In the genomic region with DNA sequence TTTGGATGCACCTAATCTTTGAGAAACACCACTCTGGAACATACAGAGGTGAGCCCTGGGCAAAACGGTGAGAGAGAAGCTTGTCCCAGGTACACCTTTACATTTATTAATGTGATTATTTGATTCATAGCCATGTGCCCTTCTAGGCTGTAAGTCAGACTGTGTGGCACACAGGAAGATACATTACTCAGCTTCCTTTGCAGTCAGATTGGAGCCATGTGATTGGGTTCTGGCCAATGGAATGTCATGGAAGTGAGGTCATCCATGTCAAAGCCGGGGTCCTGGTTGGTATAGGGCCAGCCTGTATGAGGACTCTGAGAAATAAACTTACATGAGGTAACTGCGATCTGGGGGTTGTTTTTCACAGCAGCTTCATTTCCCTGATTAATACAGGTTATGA, we compare ENCODE assay signal across 17 cellular contexts.
DNase-seq lines count a peak whose midpoint lies in the region; ATAC-seq, FAIRE-seq and TF ChIP-seq lines count a peak whose summit lies in the region.
"Had no signal": no experiment of that assay in that cellular context is flagged by ENCODE, and none has a peak within 500 bp of the region (broad histone marks: within the 10 kb centered on the region; RNA-seq: fewer than 3 reads in every experiment).

No MANE protein-coding gene starts in this region.

- peak; percentile 3 for DNase-seq in activated CD8-positive, alpha-beta T cell treated with anti-CD3 and anti-CD28 coated beads for 36 hours
- DNase-seq in activated CD8-positive, alpha-beta T cell treated with anti-CD3 and anti-CD28 coated beads, Interleukin-2, amount 10 ng/mL, durations not matched to agents 7 days and 5 days = no peak
- DNase-seq in SW 1271 (lab: John Stamatoyannopoulos, UW) = peak; percentile 14 to 41
- DNase-seq in fibroblast of the aortic adventitia (ENCODE audit: low read depth) = peak; percentile 50
- DNase-seq in urothelium cell line (ENCODE audit: low spot score) = peak; percentile 20
- DNase-seq in T-helper 17 cell = no peak
- no peak for DNase-seq in OCI-M1 (lab: John Stamatoyannopoulos, UW)
- DNase-seq: activated CD4-positive, alpha-beta T cell treated with anti-CD3 and anti-CD28 coated beads, Interleukin-2, amount 50 U/mL, for 48 hours; activated effector memory CD4-positive, alpha-beta T cell treated with anti-CD3 and anti-CD28 coated beads, Interleukin-2, amount 50 U/mL, for 16 hours; lower lobe of right lung; PC-9; substantia nigra; T-helper 2 cell had no signal

- H3K27ac Mint-ChIP-seq in activated CD8-positive, alpha-beta T cell treated with anti-CD3 and anti-CD28 coated beads for 36 hours = no peak overlapping the region
- H3K27ac Mint-ChIP-seq in activated CD8-positive, alpha-beta T cell treated with anti-CD3 and anti-CD28 coated beads, Interleukin-2, amount 10 ng/mL, durations not matched to agents 7 days and 5 days = no peak overlapping the region
- H3K27ac Mint-ChIP-seq in T-helper 17 cell = no peak overlapping the region

- intact Hi-C loops in activated CD8-positive, alpha-beta T cell treated with anti-CD3 and anti-CD28 coated beads for 36 hours (cut with micrococcal nuclease) = no loop called here

- CTCF ChIA-PET in activated CD8-positive, alpha-beta T cell treated with anti-CD3 and anti-CD28 coated beads for 36 hours (lab: Charles Lee) = no interaction called here
- CTCF ChIA-PET in activated CD8-positive, alpha-beta T cell treated with anti-CD3 and anti-CD28 coated beads, Interleukin-2, amount 10 ng/mL, durations not matched to agents 7 days and 5 days (lab: Charles Lee) = no interaction called here

- no peaks in the 10 kb centered on the region for H3K36me3 Mint-ChIP-seq in activated CD8-positive, alpha-beta T cell treated with anti-CD3 and anti-CD28 coated beads for 36 hours (ENCODE audit: low read depth)
- H3K36me3 Mint-ChIP-seq in activated CD8-positive, alpha-beta T cell treated with anti-CD3 and anti-CD28 coated beads, Interleukin-2, amount 10 ng/mL, durations not matched to agents 7 days and 5 days (ENCODE audit: low read depth) = no peaks in the 10 kb centered on the region
- no peaks in the 10 kb centered on the region for H3K36me3 Mint-ChIP-seq in T-helper 17 cell (ENCODE audit: low read depth)

- H3K4me1 Mint-ChIP-seq in activated CD8-positive, alpha-beta T cell treated with anti-CD3 and anti-CD28 coated beads for 36 hours (ENCODE audit: low read depth) = peaks cover 16% of the 10 kb centered on the region
- peaks cover 13% of the 10 kb centered on the region for H3K4me1 Mint-ChIP-seq in activated CD8-positive, alpha-beta T cell treated with anti-CD3 and anti-CD28 coated beads, Interleukin-2, amount 10 ng/mL, durations not matched to agents 7 days and 5 days (ENCODE audit: low read depth)
- H3K4me1 Mint-ChIP-seq in T-helper 17 cell = peaks cover 2% of the 10 kb centered on the region

- no peak overlapping the region for H3K4me3 Mint-ChIP-seq in activated CD8-positive, alpha-beta T cell treated with anti-CD3 and anti-CD28 coated beads for 36 hours
- no peak overlapping the region for H3K4me3 Mint-ChIP-seq in activated CD8-positive, alpha-beta T cell treated with anti-CD3 and anti-CD28 coated beads, Interleukin-2, amount 10 ng/mL, durations not matched to agents 7 days and 5 days
- no peak overlapping the region for H3K4me3 Mint-ChIP-seq in T-helper 17 cell
- H3K4me3 Mint-ChIP-seq: neural progenitor cell had no signal

- no peak overlapping the region for H3K4me3 ChIP-seq in fibroblast of the aortic adventitia (ENCODE audit: low read depth, low read length)
- H3K4me3 ChIP-seq: A549, lower lobe of right lung, neural progenitor cell, PC-9 had no signal

- H3K9me3 ChIP-seq in T-helper 17 cell (ENCODE audit: control insufficient read depth, low read length, poor library complexity, severe bottlenecking) = no peaks in the 10 kb centered on the region
- H3K9me3 ChIP-seq: A549, lower lobe of right lung had no signal

- POLR2A ChIA-PET in activated CD8-positive, alpha-beta T cell treated with anti-CD3 and anti-CD28 coated beads for 36 hours (lab: Charles Lee) = no interaction called here
- POLR2A ChIA-PET in activated CD8-positive, alpha-beta T cell treated with anti-CD3 and anti-CD28 coated beads, Interleukin-2, amount 10 ng/mL, durations not matched to agents 7 days and 5 days (lab: Charles Lee) = no interaction called here

- ATAC-seq in activated CD8-positive, alpha-beta T cell treated with anti-CD3 and anti-CD28 coated beads for 36 hours = no peak
- no peak for ATAC-seq in activated CD8-positive, alpha-beta T cell treated with anti-CD3 and anti-CD28 coated beads, Interleukin-2, amount 10 ng/mL, durations not matched to agents 7 days and 5 days
- ATAC-seq in GM21529 (IDR thresholded peaks at IDR 0.05; ENCODE audit: unreplicated experiment) (no peak), T-helper 17 cell (no peak)
- ATAC-seq: A549, HCT116, lower lobe of right lung had no signal

- H3K27me3 Mint-ChIP-seq in activated CD8-positive, alpha-beta T cell treated with anti-CD3 and anti-CD28 coated beads for 36 hours = no peaks in the 10 kb centered on the region
- peaks cover 2% of the 10 kb centered on the region for H3K27me3 Mint-ChIP-seq in activated CD8-positive, alpha-beta T cell treated with anti-CD3 and anti-CD28 coated beads, Interleukin-2, amount 10 ng/mL, durations not matched to agents 7 days and 5 days (ENCODE audit: low read depth)
- peaks cover 9% of the 10 kb centered on the region for H3K27me3 Mint-ChIP-seq in T-helper 17 cell

- no peaks in the 10 kb centered on the region for H3K9me3 Mint-ChIP-seq in activated CD8-positive, alpha-beta T cell treated with anti-CD3 and anti-CD28 coated beads for 36 hours
- no peaks in the 10 kb centered on the region for H3K9me3 Mint-ChIP-seq in activated CD8-positive, alpha-beta T cell treated with anti-CD3 and anti-CD28 coated beads, Interleukin-2, amount 10 ng/mL, durations not matched to agents 7 days and 5 days (ENCODE audit: insufficient read depth)

- no peak for TF ChIP-seq CTCF in activated CD8-positive, alpha-beta T cell treated with anti-CD3 and anti-CD28 coated beads for 36 hours (IDR thresholded peaks at IDR 0.05)
- no peak for TF ChIP-seq CTCF in fibroblast of the aortic adventitia (IDR thresholded peaks at IDR 0.05; ENCODE audit: insufficient read depth, low read length)

- FAIRE-seq in urothelium cell line (lab: Jason Lieb, UNC) = no peak
- FAIRE-seq: A549 had no signal

Comparison
In these comparisons a context has a peak if more than half of its experiments do, and no peak if none do; other contexts are left out.
1. DNase-seq: peak in activated CD8-positive, alpha-beta T cell treated with anti-CD3 and anti-CD28 coated beads for 36 hours (single experiment), SW 1271 (2 of 2), fibroblast of the aortic adventitia (single experiment) and urothelium cell line (single experiment); none in activated CD8-positive, alpha-beta T cell treated with anti-CD3 and anti-CD28 coated beads, Interleukin-2, amount 10 ng/mL, durations not matched to agents 7 days and 5 days (single experiment), T-helper 17 cell (0 of 3) and OCI-M1 (single experiment).